Comparison of ENCODE assay signal across 9 cellular contexts in genomic region chr17:7260601-7261376, GRCh38. TPM values are rescaled to one million over a fixed set of nuclear protein-coding genes. Genes with fewer than 3 reads are reported as not detected.
DNase-seq lines count a peak whose midpoint lies in the region; ATAC-seq, FAIRE-seq and TF ChIP-seq lines count a peak whose summit lies in the region.
"Had no signal": no experiment of that assay in that cellular context is flagged by ENCODE, and none has a peak within 500 bp of the region (broad histone marks: within the 10 kb centered on the region; RNA-seq: fewer than 3 reads in every experiment).

No MANE protein-coding gene starts in this region.

- peaks cover 0 to 17% (median 8%) of the 10 kb centered on the region in 3 donors for H3K36me3 Mint-ChIP-seq in immature natural killer cell
- H3K36me3 Mint-ChIP-seq in stimulated activated effector memory CD8-positive, alpha-beta T cell treated with anti-CD3 and anti-CD28 coated beads, Interleukin-12 subunit alpha, Interleukin-12 subunit beta, amount 100 ng/mL, for 72 hours, result peaks cover 61% of the 10 kb centered on the region

- peak overlapping the region; percentile 86 for H3K4me2 ChIP-seq in GM12878 (ENCODE audit: control insufficient read depth, insufficient read depth)

- TF ChIP-seq POLR2A in GM12878 (IDR thresholded peaks at IDR 0.05; ENCODE audit: low read depth, low read length), result peak; percentile 69

- peak; percentile 48 for ATAC-seq in GM12878
- peak; percentile 46 for ATAC-seq in stimulated activated effector memory CD8-positive, alpha-beta T cell treated with anti-CD3 and anti-CD28 coated beads, Interleukin-12 subunit alpha, Interleukin-12 subunit beta, amount 100 ng/mL, for 72 hours

- no peaks in the 10 kb centered on the region for H3K79me2 ChIP-seq in GM12878 (ENCODE audit: control insufficient read depth, insufficient read depth, low read length)

- peaks cover 7 to 26% (median 15%) of the 10 kb centered on the region in 3 donors for H3K27me3 Mint-ChIP-seq in immature natural killer cell (ENCODE audit: low read depth in 3 of 3)

- H3K4me1 Mint-ChIP-seq in immature natural killer cell, result peaks cover 17 to 27% of the 10 kb centered on the region in 2 donors
- peaks cover 35% of the 10 kb centered on the region for H3K4me1 Mint-ChIP-seq in stimulated activated effector memory CD8-positive, alpha-beta T cell treated with anti-CD3 and anti-CD28 coated beads, Interleukin-12 subunit alpha, Interleukin-12 subunit beta, amount 100 ng/mL, for 72 hours

- TF ChIP-seq RAD21 in GM12878 (IDR thresholded peaks at IDR 0.05; ENCODE audit: insufficient read depth, low read depth, low read length), result no peak

- H3K9me3 Mint-ChIP-seq in immature natural killer cell, result no peaks in the 10 kb centered on the region
- no peaks in the 10 kb centered on the region for H3K9me3 Mint-ChIP-seq in stimulated activated effector memory CD8-positive, alpha-beta T cell treated with anti-CD3 and anti-CD28 coated beads, Interleukin-12 subunit alpha, Interleukin-12 subunit beta, amount 100 ng/mL, for 72 hours

- no peak for FAIRE-seq in GM12878 (lab: Jason Lieb, UNC)

- H3K4me3 ChIP-seq in LNCaP clone FGC (ENCODE audit: low read depth, low read length), result peak overlapping the region; percentile 96
- H3K4me3 ChIP-seq in GM12878, result peak overlapping the region; percentile 64

- peak overlapping the region; percentile 65 for H2AFZ ChIP-seq in GM12878 (ENCODE audit: control insufficient read depth, low read depth, low read length)

- DNase-seq in COLO668 (lab: John Stamatoyannopoulos, UW; ENCODE audit: unreplicated experiment) (peak; percentile 78), LNCaP clone FGC (ENCODE audit: low read depth) (no peak), GM12878 (ENCODE audit: low read depth, low spot score) (no peak), immature natural killer cell (peak in 2 of 3 donors; percentile 26), substantia nigra (lab: John Stamatoyannopoulos, UW) (no peak), KG1 (lab: John Stamatoyannopoulos, UW) (no peak), SW 1271 (lab: John Stamatoyannopoulos, UW) (no peak)
- DNase-seq in stimulated activated effector memory CD8-positive, alpha-beta T cell treated with anti-CD3 and anti-CD28 coated beads, Interleukin-12 subunit alpha, Interleukin-12 subunit beta, amount 100 ng/mL, for 72 hours (ENCODE audit: low spot score in 2 of 2), result no peak

- 8% methylated on average over 38 of the region's 53 CpGs for WGBS in GM12878 (ENCODE audit: insufficient coverage, insufficient replicate concordance, low lambda C conversion rate, missing lambda C conversion rate)

- no peaks in the 10 kb centered on the region for H3K9me3 ChIP-seq in GM12878 (replicated peaks; ENCODE audit: control insufficient read depth, insufficient read depth, low read length)

- CTCF ChIA-PET in GM12878 (lab: Yijun Ruan, JAX), result no interaction called here

- intact Hi-C loops in GM12878 (cut with micrococcal nuclease; ENCODE audit: unreplicated experiment), result no loop called here

- H3K27me3 ChIP-seq in GM12878 (replicated peaks in 1 of 2; ENCODE audit: control insufficient read depth in 2 of 2, insufficient read depth in 2 of 2, low read length in 1 of 2), result peaks cover 3 to 5% of the 10 kb centered on the region in 2 experiments; a peak in 2 of 4 replicates

- in situ Hi-C loops in GM12878 (cut with MboI), result no loop called here

- no TSS peak for BruUV-seq in GM12878 (replicated peaks; lab: Mats Ljungman, UMichigan)

- SMC1A ChIA-PET in GM12878 (lab: Charles Lee; ENCODE audit: uncharacterized antibody, unreplicated experiment), result no interaction called here

- RAD21 ChIA-PET in GM12878 (lab: Charles Lee; ENCODE audit: unreplicated experiment), result no interaction called here

- no peak overlapping the region for H3K27ac Mint-ChIP-seq in immature natural killer cell
- peak overlapping the region; percentile 50 for H3K27ac Mint-ChIP-seq in stimulated activated effector memory CD8-positive, alpha-beta T cell treated with anti-CD3 and anti-CD28 coated beads, Interleukin-12 subunit alpha, Interleukin-12 subunit beta, amount 100 ng/mL, for 72 hours

- H3K36me3 ChIP-seq in GM12878 (ENCODE audit: control insufficient read depth in 2 of 2, insufficient read depth in 2 of 2, low read length in 1 of 2), result peaks cover 0 to 8% of the 10 kb centered on the region in 2 experiments; a peak in 2 of 4 replicates

- TF ChIP-seq CTCF in LNCaP clone FGC (IDR thresholded peaks at IDR 0.05; ENCODE audit: control insufficient read depth, extremely low read depth, insufficient read depth) (no peak), GM12878 (IDR thresholded peaks at IDR 0.05 in 2 of 3, conservative IDR thresholded peaks at IDR 0.05 in 1 of 3; ENCODE audit: control insufficient read depth in 2 of 3, extremely low read depth in 1 of 3, insufficient read depth in 1 of 3, low read depth in 3 of 3, low read length in 3 of 3) (no peak)

- H3K4me1 ChIP-seq in GM12878 (ENCODE audit: control insufficient read depth, insufficient read depth, low read length), result peaks cover 17% of the 10 kb centered on the region

- POLR2A ChIA-PET in GM12878 (lab: Charles Lee), result no interaction called here

- no peaks in the 10 kb centered on the region for H4K20me1 ChIP-seq in GM12878 (ENCODE audit: control insufficient read depth, insufficient read depth)

- H3K9ac ChIP-seq in GM12878 (ENCODE audit: control insufficient read depth, insufficient read depth, low read length), result peak overlapping the region; percentile 43

- no peak for TF ChIP-seq EP300 in GM12878 (IDR thresholded peaks at IDR 0.05; ENCODE audit: borderline replicate concordance in 1 of 2, control insufficient read depth in 1 of 2, low read depth in 2 of 2, low read length in 2 of 2)

- H3K4me3 Mint-ChIP-seq in immature natural killer cell, result peak overlapping the region; percentile 66 to 80 (median 72)
- H3K4me3 Mint-ChIP-seq in stimulated activated effector memory CD8-positive, alpha-beta T cell treated with anti-CD3 and anti-CD28 coated beads, Interleukin-12 subunit alpha, Interleukin-12 subunit beta, amount 100 ng/mL, for 72 hours, result peak overlapping the region; percentile 75

- H3K27ac ChIP-seq in GM12878 (ENCODE audit: control insufficient read depth, insufficient read depth), result no peak overlapping the region
- H3K27ac ChIP-seq in substantia nigra (ENCODE audit: low read depth, low read length, poor library complexity, severe bottlenecking), result no peak overlapping the region

RNA-seq across cellular contexts. Expression of gene CLDN7, which starts 1.5 kb away (rescaled TPM):
- 1.2 and 1.5 TPM in 2 replicates for total RNA-seq in GM12878 (2013; cell fraction: nucleolus; rRNA removed)
- 0.87 TPM in 1 of 2 replicates, not detected in the other for total RNA-seq in GM12878 (2014; rRNA removed)
- total RNA-seq in GM12878 (2014; rRNA removed; fragmentation: Illumina TruSeq; extraction: Trizol), result 0.32 and 0.36 TPM in 2 replicates
- total RNA-seq in GM12878 (2021), result 0.61 and 1.3 TPM in 2 replicates
- not detected for polyA plus RNA-seq in GM12878 (2011; ENCODE audit: low read depth)
- polyA plus RNA-seq in GM12878 (2011; rRNA removed), result not detected in 2 replicates
- polyA plus RNA-seq in GM12878 (2011; cell fraction: cytosol; rRNA removed), result 0.08 and 0.16 TPM in 2 replicates
- polyA plus RNA-seq in GM12878 (2011; cell fraction: nucleus; rRNA removed), result 0.25 TPM in 1 of 2 replicates, not detected in the other
- polyA plus RNA-seq in GM12878 (2012), result 0.54 and 0.72 TPM in 2 replicates
- 0.19 and 0.25 TPM in 2 replicates for polyA plus RNA-seq in GM12878 (2014; fragmentation: Illumina TruSeq; extraction: Trizol)
- under 1 TPM in 1 of 2 experiments, not detected in 1; 0.19 TPM for polyA plus RNA-seq in GM12878 (2014; fragmentation: Nextera tagmentation; extraction: Ambion mirVana)
- 0.49 and 0.94 TPM in 2 replicates for polyA plus RNA-seq in GM12878 (2014; rRNA removed)
- not detected for polyA plus RNA-seq in GM12878 (2016; fragmentation: Nextera tagmentation; extraction: Ambion mirVana)
- not detected in 2 replicates for polyA minus RNA-seq in GM12878 (2011; rRNA and poly(A)+ RNA removed)
- not detected in 2 replicates for polyA minus RNA-seq in GM12878 (2011; cell fraction: cytosol; rRNA and poly(A)+ RNA removed)
- polyA minus RNA-seq in GM12878 (2011; cell fraction: nucleus; rRNA and poly(A)+ RNA removed), result not detected in 2 replicates
- 1 to 10 TPM; 2.5 to 8.7 (median 3.7) TPM for polyA plus RNA-seq in immature natural killer cell
- total RNA-seq: LHCN-M2 had no signal

RNA-seq across cellular contexts. Expression of gene ELP5, which starts 8.8 kb away (rescaled TPM):
- 21.0 and 29.2 TPM in 2 replicates for total RNA-seq in GM12878 (2013; cell fraction: nucleolus; rRNA removed)
- total RNA-seq in GM12878 (2014; rRNA removed) (63.5 and 66.4 TPM in 2 replicates), GM12878 (2014; rRNA removed; fragmentation: Illumina TruSeq; extraction: Trizol) (35.0 and 41.1 TPM in 2 replicates), GM12878 (2021) (67.4 and 71.0 TPM in 2 replicates)
- polyA plus RNA-seq in GM12878 (2011; ENCODE audit: low read depth), result 47.5 TPM
- polyA plus RNA-seq in GM12878 (2011; rRNA removed) (53.9 and 76.9 TPM in 2 replicates), GM12878 (2014; fragmentation: Illumina TruSeq; extraction: Trizol) (45.8 and 68.9 TPM in 2 replicates), GM12878 (2014; fragmentation: Nextera tagmentation; extraction: Ambion mirVana) (10 to 100 TPM; 81.8 to 94.7 TPM), GM12878 (2014; rRNA removed) (78.0 and 79.8 TPM in 2 replicates), GM12878 (2016; fragmentation: Nextera tagmentation; extraction: Ambion mirVana) (100 to 1,000 TPM; 102 to 109 TPM), immature natural killer cell (100 to 1,000 TPM in 1 of 3 donors, 10 to 100 TPM in 2; 65.0 to 108 (median 89.0) TPM)
- 111 and 114 TPM in 2 replicates for polyA plus RNA-seq in GM12878 (2011; cell fraction: cytosol; rRNA removed)
- polyA plus RNA-seq in GM12878 (2011; cell fraction: nucleus; rRNA removed), result 92.0 and 98.7 TPM in 2 replicates
- 55.4 and 70.3 TPM in 2 replicates for polyA plus RNA-seq in GM12878 (2012)
- 46.3 and 74.0 TPM in 2 replicates for polyA minus RNA-seq in GM12878 (2011; rRNA and poly(A)+ RNA removed)
- polyA minus RNA-seq in GM12878 (2011; cell fraction: cytosol; rRNA and poly(A)+ RNA removed), result 23.4 and 24.3 TPM in 2 replicates
- polyA minus RNA-seq in GM12878 (2011; cell fraction: nucleus; rRNA and poly(A)+ RNA removed), result 18.0 and 25.8 TPM in 2 replicates

RNA-seq across cellular contexts. Expression of gene CTDNEP1, which starts 9.3 kb away (rescaled TPM):
- total RNA-seq in GM12878 (2013; cell fraction: nucleolus; rRNA removed), result 36.7 and 47.2 TPM in 2 replicates
- 31.4 and 32.2 TPM in 2 replicates for total RNA-seq in GM12878 (2014; rRNA removed)
- total RNA-seq in GM12878 (2014; rRNA removed; fragmentation: Illumina TruSeq; extraction: Trizol), result 23.7 and 27.3 TPM in 2 replicates
- total RNA-seq in GM12878 (2021), result 142 TPM in 2 replicates
- 85.0 TPM for polyA plus RNA-seq in GM12878 (2011; ENCODE audit: low read depth)
- 82.7 and 111 TPM in 2 replicates for polyA plus RNA-seq in GM12878 (2011; rRNA removed)
- polyA plus RNA-seq in GM12878 (2011; cell fraction: cytosol; rRNA removed), result 142 and 154 TPM in 2 replicates
- 145 and 146 TPM in 2 replicates for polyA plus RNA-seq in GM12878 (2011; cell fraction: nucleus; rRNA removed)
- polyA plus RNA-seq in GM12878 (2012), result 152 and 229 TPM in 2 replicates
- 167 and 176 TPM in 2 replicates for polyA plus RNA-seq in GM12878 (2014; fragmentation: Illumina TruSeq; extraction: Trizol)
- polyA plus RNA-seq in GM12878 (2014; fragmentation: Nextera tagmentation; extraction: Ambion mirVana), result 10 to 100 TPM; 24.5 to 29.2 TPM
- 96.0 and 118 TPM in 2 replicates for polyA plus RNA-seq in GM12878 (2014; rRNA removed)
- polyA plus RNA-seq in GM12878 (2016; fragmentation: Nextera tagmentation; extraction: Ambion mirVana), result 10 to 100 TPM; 25.7 to 26.7 TPM
- 106 and 150 TPM in 2 replicates for polyA minus RNA-seq in GM12878 (2011; rRNA and poly(A)+ RNA removed)
- 62.8 and 85.6 TPM in 2 replicates for polyA minus RNA-seq in GM12878 (2011; cell fraction: cytosol; rRNA and poly(A)+ RNA removed)
- 37.8 and 51.6 TPM in 2 replicates for polyA minus RNA-seq in GM12878 (2011; cell fraction: nucleus; rRNA and poly(A)+ RNA removed)
- 10 to 100 TPM; 33.2 to 61.1 (median 57.8) TPM for polyA plus RNA-seq in immature natural killer cell

RNA-seq across cellular contexts. Expression of gene GABARAP, which starts 18.5 kb away (rescaled TPM):
- 11.4 and 13.4 TPM in 2 replicates for total RNA-seq in GM12878 (2013; cell fraction: nucleolus; rRNA removed)
- total RNA-seq in GM12878 (2014; rRNA removed) (127 and 134 TPM in 2 replicates), GM12878 (2014; rRNA removed; fragmentation: Illumina TruSeq; extraction: Trizol) (157 and 164 TPM in 2 replicates), GM12878 (2021) (256 and 259 TPM in 2 replicates)
- 230 TPM for polyA plus RNA-seq in GM12878 (2011; ENCODE audit: low read depth)
- polyA plus RNA-seq in GM12878 (2011; rRNA removed) (187 and 223 TPM in 2 replicates), GM12878 (2014; fragmentation: Illumina TruSeq; extraction: Trizol) (613 and 739 TPM in 2 replicates), GM12878 (2014; fragmentation: Nextera tagmentation; extraction: Ambion mirVana) (100 to 1,000 TPM; 314 to 340 TPM), GM12878 (2014; rRNA removed) (236 and 238 TPM in 2 replicates), GM12878 (2016; fragmentation: Nextera tagmentation; extraction: Ambion mirVana) (100 to 1,000 TPM; 433 to 444 TPM), immature natural killer cell (100 to 1,000 TPM; 764 to 982 (median 905) TPM)
- polyA plus RNA-seq in GM12878 (2011; cell fraction: cytosol; rRNA removed), result 230 and 389 TPM in 2 replicates
- 97.8 and 122 TPM in 2 replicates for polyA plus RNA-seq in GM12878 (2011; cell fraction: nucleus; rRNA removed)
- 348 and 349 TPM in 2 replicates for polyA plus RNA-seq in GM12878 (2012)
- 144 and 161 TPM in 2 replicates for polyA minus RNA-seq in GM12878 (2011; rRNA and poly(A)+ RNA removed)
- polyA minus RNA-seq in GM12878 (2011; cell fraction: cytosol; rRNA and poly(A)+ RNA removed), result 52.9 and 65.4 TPM in 2 replicates
- polyA minus RNA-seq in GM12878 (2011; cell fraction: nucleus; rRNA and poly(A)+ RNA removed), result 29.0 and 33.7 TPM in 2 replicates

RNA-seq across cellular contexts. Expression of gene SLC2A4, which starts 20.7 kb away (rescaled TPM):
- total RNA-seq in GM12878 (2013; cell fraction: nucleolus; rRNA removed), result 0.17 and 0.23 TPM in 2 replicates
- total RNA-seq in GM12878 (2014; rRNA removed) (0.05 and 0.06 TPM in 2 replicates), GM12878 (2014; rRNA removed; fragmentation: Illumina TruSeq; extraction: Trizol) (0.04 and 0.05 TPM in 2 replicates), GM12878 (2021) (0.19 and 0.23 TPM in 2 replicates)
- polyA plus RNA-seq in GM12878 (2011; ENCODE audit: low read depth), result not detected
- polyA plus RNA-seq in GM12878 (2011; rRNA removed) (0.03 and 0.04 TPM in 2 replicates), GM12878 (2014; fragmentation: Illumina TruSeq; extraction: Trizol) (0.04 and 0.11 TPM in 2 replicates), GM12878 (2014; fragmentation: Nextera tagmentation; extraction: Ambion mirVana) (not detected), GM12878 (2014; rRNA removed) (0.03 and 0.06 TPM in 2 replicates), GM12878 (2016; fragmentation: Nextera tagmentation; extraction: Ambion mirVana) (not detected), immature natural killer cell (under 1 TPM in 1 of 3 donors, not detected in 2; 0.26 TPM)
- polyA plus RNA-seq in GM12878 (2011; cell fraction: cytosol; rRNA removed), result 0.06 and 0.17 TPM in 2 replicates
- polyA plus RNA-seq in GM12878 (2011; cell fraction: nucleus; rRNA removed), result 0.28 and 0.37 TPM in 2 replicates
- polyA plus RNA-seq in GM12878 (2012), result not detected in 2 replicates
- polyA minus RNA-seq in GM12878 (2011; rRNA and poly(A)+ RNA removed), result not detected in 2 replicates
- polyA minus RNA-seq in GM12878 (2011; cell fraction: cytosol; rRNA and poly(A)+ RNA removed), result not detected in 2 replicates
- 0.10 and 0.24 TPM in 2 replicates for polyA minus RNA-seq in GM12878 (2011; cell fraction: nucleus; rRNA and poly(A)+ RNA removed)

Comparison
In these comparisons a context has a peak if more than half of its experiments do, and no peak if none do; other contexts are left out.
1. DNase-seq: peak in COLO668 (single experiment) and immature natural killer cell (2 of 3); none in LNCaP clone FGC (single experiment), GM12878 (single experiment), stimulated activated effector memory CD8-positive, alpha-beta T cell treated with anti-CD3 and anti-CD28 coated beads, Interleukin-12 subunit alpha, Interleukin-12 subunit beta, amount 100 ng/mL, for 72 hours (0 of 2), substantia nigra (0 of 49), KG1 (single experiment) and SW 1271 (0 of 2).